1 cellular context compared by ENCODE assay signal in genomic region chr2:8573942-8574195, GRCh38.
TF ChIP-seq lines count a peak whose summit lies in the region.

No MANE protein-coding gene starts in this region.

TF ChIP-seq in HepG2, 621 proteins besides CTCF, POLR2A, EP300 and RAD21 (continued from another document and continues in another):
- no peak for TF ChIP-seq E2F2 (CRISPR knock-in tag; IDR thresholded peaks at IDR 0.05; ENCODE audit: borderline replicate concordance)
- TF ChIP-seq SATB2 (CRISPR knock-in tag; IDR thresholded peaks at IDR 0.05), result no peak
- TF ChIP-seq BHLHE40 (IDR thresholded peaks at IDR 0.05; ENCODE audit: low read length), result peak; percentile 88
- TF ChIP-seq ZNF598 (CRISPR knock-in tag; IDR thresholded peaks at IDR 0.05; ENCODE audit: borderline replicate concordance), result no peak
- TF ChIP-seq ZNF570 (CRISPR knock-in tag; IDR thresholded peaks at IDR 0.05; ENCODE audit: borderline replicate concordance), result no peak
- peak; percentile 15; the same call in 1 of the 2 replicates for TF ChIP-seq NR2F6 (IDR thresholded peaks at IDR 0.05)
- no peak for TF ChIP-seq NR2F6 (CRISPR knock-in tag; IDR thresholded peaks at IDR 0.05)
- TF ChIP-seq ZBTB1 (CRISPR knock-in tag; IDR thresholded peaks at IDR 0.05; ENCODE audit: borderline replicate concordance), result no peak
- TF ChIP-seq FLYWCH1 (CRISPR knock-in tag; IDR thresholded peaks at IDR 0.05), result peak; percentile 89; the same call in 1 of the 2 replicates
- TF ChIP-seq ZNF468 (CRISPR knock-in tag; IDR thresholded peaks at IDR 0.05), result peak; percentile 65; the same call in 1 of the 2 replicates
- no peak for TF ChIP-seq ZBTB3 (CRISPR knock-in tag; IDR thresholded peaks at IDR 0.05; ENCODE audit: borderline replicate concordance, low read depth)
- peak; percentile 6; the same call in 1 of the 2 replicates for TF ChIP-seq TFAP4 (IDR thresholded peaks at IDR 0.05; ENCODE audit: borderline replicate concordance, low read depth)
- TF ChIP-seq AKAP8 (CRISPR knock-in tag; IDR thresholded peaks at IDR 0.05), result no peak
- TF ChIP-seq HNRNPL (IDR thresholded peaks at IDR 0.05; ENCODE audit: low read depth, low read length), result no peak
- peak; percentile 28; the same call in 1 of the 2 replicates for TF ChIP-seq SPEN (CRISPR knock-in tag; IDR thresholded peaks at IDR 0.05; ENCODE audit: low read depth)
- no peak for TF ChIP-seq FOXA1 (IDR thresholded peaks at IDR 0.05)
- TF ChIP-seq FOXA1 (CRISPR knock-in tag; IDR thresholded peaks at IDR 0.05), result 0 out of 2 replicates have a peak, but pooled peaks have one; percentile 1
- no peak for TF ChIP-seq ZMYM3 (CRISPR knock-in tag; IDR thresholded peaks at IDR 0.05)
- TF ChIP-seq JUND (CRISPR knock-in tag; IDR thresholded peaks at IDR 0.05), result 0 out of 2 replicates have a peak, but pooled peaks have one; percentile 25
- no peak for TF ChIP-seq ZNF333 (CRISPR knock-in tag; IDR thresholded peaks at IDR 0.05; ENCODE audit: borderline replicate concordance)
- peak; percentile 49 for TF ChIP-seq USF2 (IDR thresholded peaks at IDR 0.05; ENCODE audit: low read depth, low read length)
- peak; percentile 76; the same call in 1 of the 2 replicates for TF ChIP-seq USF2 (CRISPR knock-in tag; IDR thresholded peaks at IDR 0.05; ENCODE audit: borderline replicate concordance)
- no peak for TF ChIP-seq FOXM1 (CRISPR knock-in tag; IDR thresholded peaks at IDR 0.05)
- no peak for TF ChIP-seq BRD4 (CRISPR knock-in tag; IDR thresholded peaks at IDR 0.05)
- no peak for TF ChIP-seq NONO (IDR thresholded peaks at IDR 0.05)
- no peak for TF ChIP-seq NONO (CRISPR knock-in tag; conservative IDR thresholded peaks at IDR 0.05)
- TF ChIP-seq ZNF670 (CRISPR knock-in tag; IDR thresholded peaks at IDR 0.05; ENCODE audit: borderline replicate concordance), result no peak
- no peak for TF ChIP-seq RXRB (CRISPR knock-in tag; IDR thresholded peaks at IDR 0.05; ENCODE audit: borderline replicate concordance)
- no peak; the same call in 1 of the 2 replicates for TF ChIP-seq ZNF296 (CRISPR knock-in tag; conservative IDR thresholded peaks at IDR 0.05)
- peak; percentile 40; the same call in 1 of the 2 replicates for TF ChIP-seq GLMP (CRISPR knock-in tag; IDR thresholded peaks at IDR 0.05; ENCODE audit: borderline replicate concordance)
- peak; percentile 88 for TF ChIP-seq PITX1 (CRISPR knock-in tag; IDR thresholded peaks at IDR 0.05)
- no peak for TF ChIP-seq ZFP1 (CRISPR knock-in tag; IDR thresholded peaks at IDR 0.05)
- no peak for TF ChIP-seq ZNF354B (CRISPR knock-in tag; IDR thresholded peaks at IDR 0.05)
- TF ChIP-seq ZNF737 (CRISPR knock-in tag; IDR thresholded peaks at IDR 0.05; ENCODE audit: borderline replicate concordance), result peak; percentile 83; the same call in 1 of the 2 replicates
- no peak for TF ChIP-seq ZNF790 (CRISPR knock-in tag; IDR thresholded peaks at IDR 0.05; ENCODE audit: borderline replicate concordance)
- TF ChIP-seq BORCS8-MEF2B (CRISPR knock-in tag; IDR thresholded peaks at IDR 0.05), result no peak
- no peak for TF ChIP-seq JUN (CRISPR knock-in tag; IDR thresholded peaks at IDR 0.05)
- no peak for TF ChIP-seq SMAD9 (CRISPR knock-in tag; IDR thresholded peaks at IDR 0.05)
- TF ChIP-seq TGIF2 (CRISPR knock-in tag; IDR thresholded peaks at IDR 0.05), result peak; percentile 6; the same call in 1 of the 2 replicates
- TF ChIP-seq ZNF235 (CRISPR knock-in tag; IDR thresholded peaks at IDR 0.05; ENCODE audit: borderline replicate concordance), result no peak
- TF ChIP-seq YEATS4 (CRISPR knock-in tag; IDR thresholded peaks at IDR 0.05; ENCODE audit: borderline replicate concordance), result 0 out of 2 replicates have a peak, but pooled peaks have one; percentile 7
- TF ChIP-seq ZNF10 (CRISPR knock-in tag; IDR thresholded peaks at IDR 0.05; ENCODE audit: borderline replicate concordance, low read depth), result no peak
- no peak; the same call in 1 of the 2 replicates for TF ChIP-seq ZBTB39 (CRISPR knock-in tag; IDR thresholded peaks at IDR 0.05)
- peak; percentile 16; the same call in 1 of the 2 replicates for TF ChIP-seq ZC3H13 (CRISPR knock-in tag; IDR thresholded peaks at IDR 0.05)
- TF ChIP-seq GZF1 (CRISPR knock-in tag; IDR thresholded peaks at IDR 0.05), result 0 out of 2 replicates have a peak, but pooled peaks have one; percentile 18
- TF ChIP-seq ZNF646 (CRISPR knock-in tag; IDR thresholded peaks at IDR 0.05), result no peak
- TF ChIP-seq JDP2 (CRISPR knock-in tag; IDR thresholded peaks at IDR 0.05; ENCODE audit: borderline replicate concordance), result no peak
- peak; percentile 84; the same call in 1 of the 2 replicates for TF ChIP-seq ZNF30 (CRISPR knock-in tag; IDR thresholded peaks at IDR 0.05)
- 0 out of 2 replicates have a peak, but pooled peaks have one; percentile 14 for TF ChIP-seq PHF21A (CRISPR knock-in tag; IDR thresholded peaks at IDR 0.05)
- TF ChIP-seq ZNF780A (CRISPR knock-in tag; IDR thresholded peaks at IDR 0.05), result no peak
- TF ChIP-seq MYC (CRISPR knock-in tag; IDR thresholded peaks at IDR 0.05; ENCODE audit: borderline replicate concordance), result no peak
- TF ChIP-seq THYN1 (CRISPR knock-in tag; IDR thresholded peaks at IDR 0.05; ENCODE audit: borderline replicate concordance, low read depth), result no peak
- no peak for TF ChIP-seq ARID5B (CRISPR knock-in tag; IDR thresholded peaks at IDR 0.05)
